Comparison of ENCODE assay signal across 8 cellular contexts in the genomic region with DNA sequence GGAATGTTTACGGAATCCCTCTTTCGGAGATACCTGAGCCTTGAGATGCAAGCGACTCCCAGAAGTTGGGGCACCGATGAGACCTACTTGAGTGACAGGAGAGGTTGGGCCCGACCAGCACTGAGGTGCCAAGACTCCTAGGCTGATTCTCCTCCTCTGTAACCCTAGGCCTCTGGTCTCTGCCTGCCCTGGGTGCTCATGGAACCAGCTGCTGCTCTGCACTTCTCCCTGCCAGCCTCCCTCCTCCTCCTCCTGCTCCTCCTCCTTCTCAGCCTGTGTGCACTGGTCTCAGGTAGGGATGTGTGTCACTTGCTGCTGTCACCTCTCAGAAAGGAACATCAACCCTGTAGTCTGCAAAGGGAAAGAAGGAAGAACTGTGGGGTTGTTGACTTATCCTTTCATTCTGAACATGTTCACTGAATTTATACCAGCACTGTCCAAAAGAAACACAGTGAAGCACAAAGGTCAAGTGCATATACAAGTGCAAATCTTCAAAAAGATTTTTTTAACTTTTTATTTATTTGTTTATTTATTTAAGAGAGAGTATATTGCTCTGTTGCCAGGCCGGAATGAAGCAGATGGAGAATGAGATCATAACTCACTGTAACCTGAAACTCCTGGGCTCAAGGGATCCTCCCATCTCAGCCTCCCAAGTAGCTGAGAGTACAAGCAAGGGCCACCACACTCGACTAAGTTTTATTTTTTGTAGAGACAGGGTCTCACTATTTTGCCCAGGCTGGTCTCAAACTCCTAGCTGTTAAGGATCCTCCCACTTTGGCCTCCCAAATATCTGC. TPM values are rescaled to one million over a fixed set of nuclear protein-coding genes. Genes with fewer than 3 reads are reported as not detected.
DNase-seq lines count a peak whose midpoint lies in the region; ATAC-seq, FAIRE-seq and TF ChIP-seq lines count a peak whose summit lies in the region.

No MANE protein-coding gene starts in this region.

- H3K27me3 ChIP-seq in AG04450 (ENCODE audit: control insufficient read depth, insufficient read depth, low read length) (no peaks in the 10 kb centered on the region), body of pancreas (no peaks in the 10 kb centered on the region), keratinocyte (ENCODE audit: control insufficient read depth, extremely low read depth, insufficient read depth, low read length) (no peaks in the 10 kb centered on the region)

- peak; percentile 20 for DNase-seq in AG04450 (ENCODE audit: low read depth, low spot score)
- no peak for DNase-seq in GM18507 (ENCODE audit: extremely low spot score, insufficient read length, low read depth)
- peak; percentile 33 for DNase-seq in NCI-H69 (lab: John Stamatoyannopoulos, UW)
- peak in 3 of 4 donors; percentile 25 to 45 (median 34) for DNase-seq in body of pancreas
- no peak for DNase-seq in keratinocyte (ENCODE audit: low read depth, low spot score)
- DNase-seq in stimulated activated CD4-positive, alpha-beta T cell treated with anti-CD3 and anti-CD28 coated beads, Interleukin-4, amount 100 ng/mL, for 24 hours, result peak; percentile 21
- DNase-seq in NCI-H1436 (lab: John Stamatoyannopoulos, UW), result no peak
- no peak for DNase-seq in NCI-H1436 treated with DMSO at 0.1 percent for 48 hours (lab: John Stamatoyannopoulos, UW)

- ATAC-seq in body of pancreas, result peak; percentile 32

- H3K27ac ChIP-seq in AG04450 (ENCODE audit: low read depth, low read length) (peak overlapping the region; percentile 67), body of pancreas (peak overlapping the region in 3 of 4 donors; percentile 68 to 73 (median 73)), keratinocyte (ENCODE audit: control insufficient read depth, insufficient read depth, low read length) (peak overlapping the region; percentile 72)

- POLR2A ChIA-PET in AG04450 (lab: Yijun Ruan, JAX), result no interaction called here

- H3K36me3 ChIP-seq in body of pancreas (replicated peaks in 1 of 2; ENCODE audit: insufficient read depth in 1 of 2, low read depth in 2 of 2) (no peaks in the 10 kb centered on the region), keratinocyte (ENCODE audit: control insufficient read depth in 2 of 2, extremely low read depth in 1 of 2, insufficient read depth in 2 of 2, low read length in 2 of 2) (no peaks in the 10 kb centered on the region)

- CTCF ChIA-PET in AG04450 (lab: Charles Lee), result no interaction called here

- no peak for TF ChIP-seq POLR2A in body of pancreas (IDR thresholded peaks at IDR 0.05)

- H3K9me3 ChIP-seq in AG04450 (ENCODE audit: control insufficient read depth, insufficient read depth, low read length), result no peaks in the 10 kb centered on the region; the same call in 1 of the 2 replicates
- no peaks in the 10 kb centered on the region for H3K9me3 ChIP-seq in body of pancreas
- no peaks in the 10 kb centered on the region for H3K9me3 ChIP-seq in keratinocyte (ENCODE audit: control insufficient read depth, low read depth, low read length)

- H3K4me3 ChIP-seq in AG04450 (ENCODE audit: low read depth, low read length), result peak overlapping the region; percentile 77
- peak overlapping the region; percentile 35 to 66 for H3K4me3 ChIP-seq in body of pancreas
- peak overlapping the region; percentile 53 to 81 (median 79) for H3K4me3 ChIP-seq in keratinocyte (ENCODE audit: control insufficient read depth in 2 of 3, extremely low read depth in 1 of 3, insufficient read depth in 2 of 3, low read depth in 1 of 3, low read length in 3 of 3)

- no peaks in the 10 kb centered on the region for H3K79me2 ChIP-seq in keratinocyte (ENCODE audit: control insufficient read depth, insufficient read depth, low read length)

- intact Hi-C loops in body of pancreas (cut with DNase I), result no loop called here

- 8 to 9% methylated on average over 7 of the region's 7 CpGs for WGBS in body of pancreas, 2 donors

- TF ChIP-seq CTCF in AG04450 (IDR thresholded peaks at IDR 0.05; ENCODE audit: low read depth, low read length) (no peak), body of pancreas (IDR thresholded peaks at IDR 0.05) (no peak), keratinocyte (optimal IDR thresholded peaks at IDR 0.05 in 1 of 3, IDR thresholded peaks at IDR 0.05 in 1 of 3, conservative IDR thresholded peaks at IDR 0.05 in 1 of 3; ENCODE audit: extremely low read depth in 1 of 3, insufficient read depth in 2 of 3, low read length in 3 of 3) (no peak)

- H3K4me1 ChIP-seq in body of pancreas, result peaks cover 6% of the 10 kb centered on the region
- H3K4me1 ChIP-seq in keratinocyte (ENCODE audit: control insufficient read depth, extremely low read depth, insufficient read depth, low read length), result peaks cover 5% of the 10 kb centered on the region

- H3K4me2 ChIP-seq in keratinocyte (ENCODE audit: control insufficient read depth, extremely low read depth, insufficient read depth, low read depth, low read length), result peak overlapping the region; percentile 97

- peak overlapping the region; percentile 89 for H3K9ac ChIP-seq in keratinocyte (ENCODE audit: control insufficient read depth, extremely low read depth, insufficient read depth, low read length)

- no peaks in the 10 kb centered on the region for H3K9me1 ChIP-seq in keratinocyte (ENCODE audit: control insufficient read depth, extremely low read depth, insufficient read depth, low read length)

- peak overlapping the region; percentile 99 for H2AFZ ChIP-seq in keratinocyte (ENCODE audit: control insufficient read depth, low read length)

- dilution Hi-C loops in keratinocyte (cut with MboI; ENCODE audit: extremely low pct_ligation_motif_present, low sequenced_read_pairs), result no loop called here

- peak; percentile 35 for FAIRE-seq in GM18507 (lab: Jason Lieb, UNC)
- FAIRE-seq in keratinocyte (lab: Jason Lieb, UNC), result peak; percentile 67

- no peaks in the 10 kb centered on the region for H4K20me1 ChIP-seq in keratinocyte (ENCODE audit: control insufficient read depth, extremely low read depth, insufficient read depth, low read length)

RNA-seq across cellular contexts. Expression of gene BTN2A2, which starts 0.9 kb away (rescaled TPM):
- polyA plus RNA-seq in AG04450 (2011; rRNA removed) (14.0 and 15.5 TPM in 2 replicates), keratinocyte (5.0 to 8.3 TPM (median 6.1 TPM) in 3 replicates)
- 30.0 and 35.8 TPM in 2 replicates for polyA minus RNA-seq in AG04450 (2011; rRNA and poly(A)+ RNA removed)
- total RNA-seq in body of pancreas, result 1 to 10 TPM; 3.1 to 5.3 TPM
- polyA plus RNA-seq in keratinocyte (2011; ENCODE audit: low read depth), result 1.9 TPM
- polyA plus RNA-seq in keratinocyte (2011; cell fraction: cytosol; rRNA removed), result 3.2 and 4.5 TPM in 2 replicates
- 20.0 and 21.0 TPM in 2 replicates for polyA plus RNA-seq in keratinocyte (2011; cell fraction: nucleus; rRNA removed)
- polyA plus RNA-seq in keratinocyte (2012; ENCODE audit: low replicate concordance), result 5.0 and 5.7 TPM in 2 replicates
- polyA minus RNA-seq in keratinocyte, result 7.2 to 8.3 TPM (median 7.9 TPM) in 3 replicates
- 2.3 TPM for polyA minus RNA-seq in keratinocyte (2011; cell fraction: cytosol; rRNA and poly(A)+ RNA removed)
- polyA minus RNA-seq in keratinocyte (2011; cell fraction: nucleus; rRNA and poly(A)+ RNA removed), result 7.7 and 13.3 TPM in 2 replicates

RNA-seq across cellular contexts. Expression of gene BTN3A1, which starts 18.3 kb away (rescaled TPM):
- 32.3 and 32.7 TPM in 2 replicates for polyA plus RNA-seq in AG04450 (2011; rRNA removed)
- polyA minus RNA-seq in AG04450 (2011; rRNA and poly(A)+ RNA removed), result 40.9 and 57.1 TPM in 2 replicates
- total RNA-seq in body of pancreas, result 10 to 100 TPM in 1 of 2 donors, 1 to 10 TPM in 1; 9.2 to 11.4 TPM
- 6.1 to 8.6 TPM (median 6.9 TPM) in 3 replicates for polyA plus RNA-seq in keratinocyte
- 1.4 TPM for polyA plus RNA-seq in keratinocyte (2011; ENCODE audit: low read depth)
- 3.1 and 4.1 TPM in 2 replicates for polyA plus RNA-seq in keratinocyte (2011; cell fraction: cytosol; rRNA removed)
- polyA plus RNA-seq in keratinocyte (2011; cell fraction: nucleus; rRNA removed), result 16.3 and 18.0 TPM in 2 replicates
- polyA plus RNA-seq in keratinocyte (2012; ENCODE audit: low replicate concordance), result 1.8 and 3.2 TPM in 2 replicates
- polyA minus RNA-seq in keratinocyte, result 7.7 to 11.6 TPM (median 10.9 TPM) in 3 replicates
- polyA minus RNA-seq in keratinocyte (2011; cell fraction: cytosol; rRNA and poly(A)+ RNA removed), result 3.5 TPM
- polyA minus RNA-seq in keratinocyte (2011; cell fraction: nucleus; rRNA and poly(A)+ RNA removed), result 4.5 and 11.0 TPM in 2 replicates

RNA-seq across cellular contexts. Expression of gene BTN3A2, which starts 18.8 kb away (rescaled TPM):
- polyA plus RNA-seq in AG04450 (2011; rRNA removed), result 41.2 TPM in 2 replicates
- polyA minus RNA-seq in AG04450 (2011; rRNA and poly(A)+ RNA removed), result 25.8 and 27.3 TPM in 2 replicates
- 1 to 10 TPM; 5.9 to 8.6 TPM for total RNA-seq in body of pancreas
- 10.8 to 12.2 TPM (median 11.8 TPM) in 3 replicates for polyA plus RNA-seq in keratinocyte
- 2.0 TPM for polyA plus RNA-seq in keratinocyte (2011; ENCODE audit: low read depth)
- 6.3 and 8.5 TPM in 2 replicates for polyA plus RNA-seq in keratinocyte (2011; cell fraction: cytosol; rRNA removed)
- 16.2 and 16.5 TPM in 2 replicates for polyA plus RNA-seq in keratinocyte (2011; cell fraction: nucleus; rRNA removed)
- 3.1 and 7.2 TPM in 2 replicates for polyA plus RNA-seq in keratinocyte (2012; ENCODE audit: low replicate concordance)
- 4.9 to 14.4 TPM (median 12.0 TPM) in 3 replicates for polyA minus RNA-seq in keratinocyte
- 3.6 TPM for polyA minus RNA-seq in keratinocyte (2011; cell fraction: cytosol; rRNA and poly(A)+ RNA removed)
- polyA minus RNA-seq in keratinocyte (2011; cell fraction: nucleus; rRNA and poly(A)+ RNA removed), result 2.3 and 9.9 TPM in 2 replicates

RNA-seq across cellular contexts. Expression of gene BTN3A3, which starts 56.5 kb away (rescaled TPM):
- 40.5 and 45.6 TPM in 2 replicates for polyA plus RNA-seq in AG04450 (2011; rRNA removed)
- polyA minus RNA-seq in AG04450 (2011; rRNA and poly(A)+ RNA removed), result 44.7 and 46.6 TPM in 2 replicates
- 10 to 100 TPM in 1 of 2 donors, 1 to 10 TPM in 1; 4.0 to 15.8 TPM for total RNA-seq in body of pancreas
- polyA plus RNA-seq in keratinocyte, result 7.4 to 10.9 TPM (median 9.8 TPM) in 3 replicates
- 0.94 TPM for polyA plus RNA-seq in keratinocyte (2011; ENCODE audit: low read depth)
- polyA plus RNA-seq in keratinocyte (2011; cell fraction: cytosol; rRNA removed), result 5.5 and 6.1 TPM in 2 replicates
- 22.8 and 24.8 TPM in 2 replicates for polyA plus RNA-seq in keratinocyte (2011; cell fraction: nucleus; rRNA removed)
- 1.3 and 4.6 TPM in 2 replicates for polyA plus RNA-seq in keratinocyte (2012; ENCODE audit: low replicate concordance)
- 1.5 to 15.3 TPM (median 10.1 TPM) in 3 replicates for polyA minus RNA-seq in keratinocyte
- 4.6 TPM for polyA minus RNA-seq in keratinocyte (2011; cell fraction: cytosol; rRNA and poly(A)+ RNA removed)
- polyA minus RNA-seq in keratinocyte (2011; cell fraction: nucleus; rRNA and poly(A)+ RNA removed), result 5.9 and 14.5 TPM in 2 replicates

Comparison
In these comparisons a context has a peak if more than half of its experiments do, and no peak if none do; other contexts are left out.
1. DNase-seq: peak in AG04450 (single experiment), NCI-H69 (single experiment), body of pancreas (3 of 4) and stimulated activated CD4-positive, alpha-beta T cell treated with anti-CD3 and anti-CD28 coated beads, Interleukin-4, amount 100 ng/mL, for 24 hours (single experiment); none in GM18507 (single experiment), keratinocyte (single experiment), NCI-H1436 (single experiment) and NCI-H1436 treated with DMSO at 0.1 percent for 48 hours (single experiment).
2. Peak in every context shown above with its lines, with median percentiles within 50 percentile points of each other: H3K27ac ChIP-seq and H3K4me3 ChIP-seq.